ENCODE assay signal across 27 cellular contexts in genomic region chr2:197339496-197340220, GRCh38. TPM values are rescaled to one million over a fixed set of nuclear protein-coding genes. Genes with fewer than 3 reads are reported as not detected.
A peak's percentile ranks its signal among the peaks of the same experiment; 100 is the strongest.
DNase-seq lines count a peak whose midpoint lies in the region; ATAC-seq and TF ChIP-seq lines count a peak whose summit lies in the region.
"Had no signal": no experiment of that assay in that cellular context is flagged by ENCODE, and none has a peak within 500 bp of the region (broad histone marks: within the 10 kb centered on the region; RNA-seq: fewer than 3 reads in every experiment).

No MANE protein-coding gene starts in this region.

- WGBS in endodermal cell (ENCODE audit: insufficient coverage in 1 of 2, insufficient read length in 1 of 2), 2 experiments: 92 to 93% methylated on average over 3 to 7 of the region's 7 CpGs

- DNase-seq in left ventricle myocardium superior (no peak), left ventricle myocardium inferior (no peak), NCI-H2227 treated with DMSO at 0.1 percent for 48 hours (lab: John Stamatoyannopoulos, UW) (peak; percentile 18), endodermal cell (peak; percentile 23), nephron progenitor cell (no peak), NCI-H1417 treated with DMSO at 0.1 percent for 48 hours (lab: John Stamatoyannopoulos, UW) (no peak), NCI-H2196 (lab: John Stamatoyannopoulos, UW; ENCODE audit: unreplicated experiment) (no peak)
- DNase-seq: activated CD4-positive, alpha-beta T cell treated with anti-CD3 and anti-CD28 coated beads for 48 hours; activated naive CD4-positive, alpha-beta T cell treated with Interleukin-2 at 50 U/mL for 16 hours; amygdala; brain microvascular endothelial cell; CD8-positive, alpha-beta memory T cell; H9; hypothalamus; KG1; MG63; NCI-H1105; NCI-H2029; NCI-H82; right cardiac atrium; stimulated activated CD8-positive, alpha-beta memory T cell treated with anti-CD3 and anti-CD28 coated beads, Interleukin-4, amount 100 ng/mL, for 48 hours; tibial artery; WERI-Rb-1 had no signal

- intact Hi-C loops in left ventricle myocardium superior (cut with micrococcal nuclease): no loop called here
- intact Hi-C loops in left ventricle myocardium inferior (cut with micrococcal nuclease): no loop called here

- H3K27me3 Mint-ChIP-seq in endodermal cell (ENCODE audit: insufficient read depth): no peaks in the 10 kb centered on the region
- H3K27me3 Mint-ChIP-seq in nephron progenitor cell (ENCODE audit: low read depth, poor library complexity): peaks cover 3% of the 10 kb centered on the region
- H3K27me3 Mint-ChIP-seq: CD8-positive, alpha-beta memory T cell had no signal

- H3K36me3 ChIP-seq in left ventricle myocardium inferior (no peaks in the 10 kb centered on the region), endodermal cell (ENCODE audit: control insufficient read depth, insufficient read depth, low read length) (no peaks in the 10 kb centered on the region)
- H3K36me3 ChIP-seq: brain microvascular endothelial cell, MG63, SJSA1, tibial artery, WERI-Rb-1 had no signal

- H3K9me3 ChIP-seq in left ventricle myocardium inferior (replicated peaks): no peaks in the 10 kb centered on the region
- no peaks in the 10 kb centered on the region for H3K9me3 ChIP-seq in endodermal cell (ENCODE audit: control insufficient read depth, low read length)
- H3K9me3 ChIP-seq: MG63, SJSA1, tibial artery had no signal

- H3K27ac ChIP-seq in left ventricle myocardium inferior (replicated peaks): no peak overlapping the region
- H3K27ac ChIP-seq in endodermal cell (ENCODE audit: low read depth, low read length): no peak overlapping the region
- H3K27ac ChIP-seq: brain microvascular endothelial cell, SJSA1, tibial artery, WERI-Rb-1 had no signal

- H3K4me1 Mint-ChIP-seq in endodermal cell (no peaks in the 10 kb centered on the region), nephron progenitor cell (peaks cover 5% of the 10 kb centered on the region)
- H3K4me1 Mint-ChIP-seq: H9, neural crest cell had no signal

- H3K4me3 ChIP-seq in left ventricle myocardium inferior: no peak overlapping the region
- H3K4me3 ChIP-seq in endodermal cell (ENCODE audit: low read length): no peak overlapping the region
- H3K4me3 ChIP-seq: GM12878, MG63, SJSA1, tibial artery had no signal

- H3K36me3 Mint-ChIP-seq in endodermal cell (ENCODE audit: low read depth): no peaks in the 10 kb centered on the region
- H3K36me3 Mint-ChIP-seq in nephron progenitor cell (ENCODE audit: low read depth): no peaks in the 10 kb centered on the region
- H3K36me3 Mint-ChIP-seq: CD8-positive, alpha-beta memory T cell; memory B cell had no signal

- H3K9me3 Mint-ChIP-seq in endodermal cell (no peaks in the 10 kb centered on the region), nephron progenitor cell (peaks cover 3% of the 10 kb centered on the region)
- H3K9me3 Mint-ChIP-seq: CD8-positive, alpha-beta memory T cell; H9; memory B cell; neural crest cell had no signal

- H3K27ac Mint-ChIP-seq in endodermal cell (no peak overlapping the region), nephron progenitor cell (no peak overlapping the region)
- H3K27ac Mint-ChIP-seq: H9, memory B cell had no signal

- H3K4me3 Mint-ChIP-seq in endodermal cell (no peak overlapping the region), nephron progenitor cell (no peak overlapping the region)
- H3K4me3 Mint-ChIP-seq: CD8-positive, alpha-beta memory T cell; H9; memory B cell; neural crest cell had no signal

- peak; percentile 82 for ATAC-seq in left ventricle myocardium superior
- ATAC-seq: GM12878 had no signal

- H3K4me1 ChIP-seq in left ventricle myocardium inferior (peaks cover 10% of the 10 kb centered on the region), endodermal cell (ENCODE audit: control insufficient read depth, insufficient read depth, low read length) (no peaks in the 10 kb centered on the region)
- H3K4me1 ChIP-seq: SJSA1, tibial artery had no signal

- H3K27me3 ChIP-seq in left ventricle myocardium inferior (ENCODE audit: low read depth) (no peaks in the 10 kb centered on the region), endodermal cell (ENCODE audit: control insufficient read depth, insufficient read depth, low read length, poor library complexity, severe bottlenecking) (no peaks in the 10 kb centered on the region)
- H3K27me3 ChIP-seq: brain microvascular endothelial cell, MG63, SJSA1, tibial artery had no signal

- TF ChIP-seq CTCF in left ventricle myocardium inferior (IDR thresholded peaks at IDR 0.05; ENCODE audit: borderline replicate concordance) (no peak), endodermal cell (conservative IDR thresholded peaks at IDR 0.05) (no peak), nephron progenitor cell (IDR thresholded peaks at IDR 0.05) (no peak)

- no peak overlapping the region for H3K9ac ChIP-seq in endodermal cell (ENCODE audit: extremely low read depth, low read length, poor library complexity, severe bottlenecking)

RNA-seq across cellular contexts. Expression of gene ANKRD44, which starts 29.1 kb away (rescaled TPM):
- total RNA-seq in left ventricle myocardium superior (6.9 TPM), left ventricle myocardium inferior (7.1 TPM), endodermal cell (10 to 100 TPM in 1 of 2 donors, 1 to 10 TPM in 1; 6.2 to 10.6 TPM)
- 3.2 TPM for polyA plus RNA-seq in endodermal cell (2013, experiment 1 of 2)
- polyA plus RNA-seq in endodermal cell (2013, experiment 2 of 2): 2.2 TPM

Comparison
In these comparisons a context has a peak if more than half of its experiments do, and no peak if none do; other contexts are left out.
1. DNase-seq: peak in NCI-H2227 treated with DMSO at 0.1 percent for 48 hours (single experiment) and endodermal cell (single experiment); none in left ventricle myocardium superior (single experiment), left ventricle myocardium inferior (single experiment), nephron progenitor cell (single experiment), NCI-H1417 treated with DMSO at 0.1 percent for 48 hours (single experiment) and NCI-H2196 (single experiment).